Comparison of ENCODE assay signal across 10 cellular contexts in the genomic region with DNA sequence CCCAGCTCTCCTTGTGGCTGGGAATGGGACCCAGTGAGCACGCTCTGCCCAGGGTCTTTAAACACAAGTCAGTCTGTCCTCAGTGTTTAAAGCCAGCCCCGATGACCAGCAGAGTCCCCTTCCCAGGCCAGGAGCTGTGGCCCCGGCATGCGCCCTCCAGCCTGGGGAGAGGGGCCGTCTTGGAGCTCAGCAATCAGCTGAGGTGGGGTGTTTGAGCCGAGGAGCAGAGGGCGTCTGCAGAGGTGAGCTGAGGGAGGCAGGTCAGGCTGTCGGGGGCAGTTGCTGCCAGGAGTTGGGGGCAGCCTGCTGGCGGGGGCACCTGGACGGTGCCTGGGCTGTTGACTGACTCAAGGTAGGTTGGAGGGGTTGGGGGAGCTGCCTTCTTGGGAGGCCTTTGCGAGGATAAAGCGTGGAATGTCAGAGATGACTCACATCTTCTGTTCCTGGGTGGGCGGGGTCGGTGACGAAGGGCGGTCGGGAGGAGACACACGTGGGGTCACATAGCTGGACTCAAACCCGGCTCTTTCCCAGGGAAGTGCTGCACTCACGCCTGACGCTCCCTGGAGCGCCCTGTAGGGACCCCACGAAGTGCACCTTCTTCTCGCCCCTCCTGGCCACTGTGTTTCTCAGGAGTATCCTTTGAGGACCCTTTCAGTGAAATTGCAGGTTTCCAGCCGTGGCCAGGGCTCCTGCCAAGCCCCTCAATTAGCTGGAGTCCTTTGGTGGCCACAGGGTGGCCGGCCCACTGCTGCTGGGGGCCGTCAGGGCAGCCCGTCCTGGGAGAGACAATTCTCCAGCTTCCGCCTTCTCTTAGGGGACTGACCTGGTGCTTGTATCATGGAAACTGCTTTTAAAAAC.
DNase-seq lines count a peak whose midpoint lies in the region; ATAC-seq, FAIRE-seq and TF ChIP-seq lines count a peak whose summit lies in the region.
"Had no signal": no experiment of that assay in that cellular context is flagged by ENCODE, and none has a peak within 500 bp of the region (broad histone marks: within the 10 kb centered on the region; RNA-seq: fewer than 3 reads in every experiment).

No MANE protein-coding gene starts in this region.

- H3K9me3 ChIP-seq in NT2/D1 (ENCODE audit: insufficient read depth, low read length): no peaks in the 10 kb centered on the region
- H3K9me3 ChIP-seq in trophoblast cell (ENCODE audit: insufficient read depth, low read depth, low read length): peaks cover 7% of the 10 kb centered on the region

- H3K4me1 Mint-ChIP-seq in activated CD4-positive, alpha-beta T cell treated with anti-CD3 and anti-CD28 coated beads for 36 hours: peaks cover 3% of the 10 kb centered on the region

- no peak overlapping the region for H3K23ac ChIP-seq in trophoblast cell (ENCODE audit: low read length)

- no peaks in the 10 kb centered on the region for H3K27me3 Mint-ChIP-seq in activated CD4-positive, alpha-beta T cell treated with anti-CD3 and anti-CD28 coated beads for 36 hours

- H2BK120ac ChIP-seq in trophoblast cell (ENCODE audit: insufficient read depth, low read length, poor library complexity): no peak overlapping the region

- no peak overlapping the region for H3K27ac Mint-ChIP-seq in activated CD4-positive, alpha-beta T cell treated with anti-CD3 and anti-CD28 coated beads for 36 hours
- H3K27ac Mint-ChIP-seq: stimulated activated naive CD8-positive, alpha-beta T cell treated with anti-CD3 and anti-CD28 coated beads, Interleukin-15, amount 100 ng/mL, for 72 hours had no signal

- no peaks in the 10 kb centered on the region for H3K36me3 ChIP-seq in NT2/D1 (ENCODE audit: insufficient read depth, insufficient read length, low read length)
- no peaks in the 10 kb centered on the region for H3K36me3 ChIP-seq in trophoblast cell (ENCODE audit: control insufficient read depth in 1 of 2, insufficient read depth in 2 of 2, low read length in 2 of 2)

- H2AFZ ChIP-seq in trophoblast cell (ENCODE audit: insufficient read depth, low read length, poor library complexity): no peak overlapping the region

- POLR2A ChIA-PET in activated CD4-positive, alpha-beta T cell treated with anti-CD3 and anti-CD28 coated beads for 36 hours (lab: Charles Lee): no interaction called here

- WGBS in trophoblast cell (ENCODE audit: extremely low coverage, insufficient coverage, insufficient read length): no CpG with 5 or more reads among the region's 29 CpGs

- no peaks in the 10 kb centered on the region for H3K27me3 ChIP-seq in NT2/D1 (ENCODE audit: insufficient read depth, insufficient read length)
- H3K27me3 ChIP-seq in trophoblast cell (ENCODE audit: insufficient read depth, low read length): no peaks in the 10 kb centered on the region

- ATAC-seq in activated CD4-positive, alpha-beta T cell treated with anti-CD3 and anti-CD28 coated beads for 36 hours: no peak
- ATAC-seq: left colon; stimulated activated naive CD8-positive, alpha-beta T cell treated with anti-CD3 and anti-CD28 coated beads, Interleukin-15, amount 100 ng/mL, for 72 hours had no signal

- no peaks in the 10 kb centered on the region for H3K36me3 Mint-ChIP-seq in activated CD4-positive, alpha-beta T cell treated with anti-CD3 and anti-CD28 coated beads for 36 hours (ENCODE audit: low read depth)

- H3K4me2 ChIP-seq in trophoblast cell (ENCODE audit: low read length): no peak overlapping the region

- peaks cover 11% of the 10 kb centered on the region for H3K79me1 ChIP-seq in trophoblast cell (ENCODE audit: low read length)

- H2BK5ac ChIP-seq in trophoblast cell (ENCODE audit: low read depth, low read length, poor library complexity): no peak overlapping the region

- H3K4me3 ChIP-seq in NT2/D1 (ENCODE audit: insufficient read length, low read depth) (no peak overlapping the region), epithelial cell of esophagus (ENCODE audit: low read length) (no peak overlapping the region), trophoblast cell (ENCODE audit: low read depth, low read length) (no peak overlapping the region)

- H4K91ac ChIP-seq in trophoblast cell (ENCODE audit: low read depth, low read length): peak overlapping the region; percentile 62

- H3K27ac ChIP-seq in trophoblast cell (ENCODE audit: low read depth, low read length): no peak overlapping the region

- DNase-seq in EH (ENCODE audit: low read depth): peak; percentile 92
- peak; percentile 51 for DNase-seq in NT2/D1 (ENCODE audit: low read depth, low spot score)
- DNase-seq in epithelial cell of esophagus (ENCODE audit: low read depth): peak; percentile 84
- DNase-seq in trophoblast cell: peak in 1 of 2 donors; percentile 50
- DNase-seq in activated CD4-positive, alpha-beta T cell treated with anti-CD3 and anti-CD28 coated beads for 36 hours: no peak
- no peak for DNase-seq in posterior cingulate gyrus
- no peak for DNase-seq in D721Med (ENCODE audit: insufficient read length, low spot score)
- DNase-seq in NCI-H748 (lab: John Stamatoyannopoulos, UW; ENCODE audit: unreplicated experiment): no peak
- DNase-seq: left colon; stimulated activated naive CD8-positive, alpha-beta T cell treated with anti-CD3 and anti-CD28 coated beads, Interleukin-15, amount 100 ng/mL, for 72 hours had no signal

- H3K4me1 ChIP-seq in NT2/D1 (ENCODE audit: insufficient read depth, insufficient read length) (peaks cover 45% of the 10 kb centered on the region), trophoblast cell (ENCODE audit: control insufficient read depth in 1 of 2, insufficient read depth in 2 of 2, low read length in 2 of 2) (peaks cover 17 to 22% of the 10 kb centered on the region in 2 experiments)

- peaks cover 12% of the 10 kb centered on the region for H3K9me3 Mint-ChIP-seq in activated CD4-positive, alpha-beta T cell treated with anti-CD3 and anti-CD28 coated beads for 36 hours (ENCODE audit: low read depth)

- H2AK5ac ChIP-seq in trophoblast cell (ENCODE audit: low read length): peak overlapping the region; percentile 40

- peaks cover 4% of the 10 kb centered on the region for H3K79me2 ChIP-seq in trophoblast cell (ENCODE audit: control insufficient read depth, insufficient read depth, low read length, poor library complexity)

- peak overlapping the region; percentile 27 for H2BK12ac ChIP-seq in trophoblast cell (ENCODE audit: low read length)

- CTCF ChIA-PET in activated CD4-positive, alpha-beta T cell treated with anti-CD3 and anti-CD28 coated beads for 36 hours (lab: Charles Lee): interaction anchor here (1.2 kb wide), 1 partner anchor 20 kb away, joined by 4 read pairs; no protein-coding TSS in a partner anchor

- TF ChIP-seq CTCF in epithelial cell of esophagus (IDR thresholded peaks at IDR 0.05; ENCODE audit: insufficient read depth, low read depth, low read length, missing control alignments): no peak
- TF ChIP-seq CTCF in D721Med (IDR thresholded peaks at IDR 0.05; ENCODE audit: insufficient read depth, missing control alignments): no peak

- H4K8ac ChIP-seq in trophoblast cell (ENCODE audit: low read depth, low read length): peak overlapping the region; percentile 20

- no peak for FAIRE-seq in D721Med (lab: Jason Lieb, UNC)

- peak overlapping the region; percentile 8 for H3K14ac ChIP-seq in trophoblast cell (ENCODE audit: low read length)

- peak overlapping the region; percentile 9 for H4K12ac ChIP-seq in trophoblast cell (ENCODE audit: low read depth, low read length)

- H3K4ac ChIP-seq in trophoblast cell (ENCODE audit: low read depth, low read length): no peak overlapping the region

- H3K4me3 Mint-ChIP-seq in activated CD4-positive, alpha-beta T cell treated with anti-CD3 and anti-CD28 coated beads for 36 hours: no peak overlapping the region
- H3K4me3 Mint-ChIP-seq: stimulated activated naive CD8-positive, alpha-beta T cell treated with anti-CD3 and anti-CD28 coated beads, Interleukin-15, amount 100 ng/mL, for 72 hours had no signal

- intact Hi-C loops in activated CD4-positive, alpha-beta T cell treated with anti-CD3 and anti-CD28 coated beads for 36 hours (cut with DNase I, micrococcal nuclease): no loop called here
- intact Hi-C loops in posterior cingulate gyrus (cut with DNase I): no loop called here

- H3K9ac ChIP-seq in NT2/D1 (ENCODE audit: insufficient read length, low read depth) (peak overlapping the region; percentile 27), trophoblast cell (ENCODE audit: low read length) (no peak overlapping the region)

- H3K18ac ChIP-seq in trophoblast cell (ENCODE audit: low read length): peak overlapping the region; percentile 15

Comparison
In these comparisons a context has a peak if more than half of its experiments do, and no peak if none do; other contexts are left out.
1. DNase-seq: peak in EH (single experiment), NT2/D1 (single experiment) and epithelial cell of esophagus (single experiment); none in activated CD4-positive, alpha-beta T cell treated with anti-CD3 and anti-CD28 coated beads for 36 hours (single experiment), posterior cingulate gyrus (0 of 10), D721Med (single experiment) and NCI-H748 (single experiment).